In genomic region chr3:150129181-150129580, GRCh38 we compare ENCODE assay signal across 21 cellular contexts.
A peak's percentile ranks its signal among the peaks of the same experiment; 100 is the strongest.
DNase-seq lines count a peak whose midpoint lies in the region; ATAC-seq and TF ChIP-seq lines count a peak whose summit lies in the region.
"Had no signal": no experiment of that assay in that cellular context is flagged by ENCODE, and none has a peak within 500 bp of the region (broad histone marks: within the 10 kb centered on the region; RNA-seq: fewer than 3 reads in every experiment).

No MANE protein-coding gene starts in this region.

- ATAC-seq in left colon = no peak
- ATAC-seq in omental fat pad (ENCODE audit: low FRiP score) = no peak
- ATAC-seq: CD8-positive, alpha-beta T cell; GM12878 had no signal

- no peak for TF ChIP-seq CTCF in choroid plexus epithelial cell (conservative IDR thresholded peaks at IDR 0.05; ENCODE audit: low read depth, low read length)
- no peak for TF ChIP-seq CTCF in omental fat pad (IDR thresholded peaks at IDR 0.05)

- DNase-seq in COLO829 (ENCODE audit: low spot score) (peak; percentile 62), choroid plexus epithelial cell (ENCODE audit: low read depth) (peak; percentile 50), globus pallidus (ENCODE audit: low spot score) (peak; percentile 22), skeletal muscle cell (ENCODE audit: low read depth) (peak; percentile 43), posterior vena cava (ENCODE audit: low spot score) (no peak), left colon (no peak), omental fat pad (ENCODE audit: low spot score) (no peak)
- DNase-seq: CD8-positive, alpha-beta T cell; DMS 273 treated with DMSO at 0.1 percent for 48 hours; DMS79; EL; GDM1; H7; KG1; MM.1S; NCI-H2029; NCI-H446 treated with DMSO at 0.1 percent for 48 hours; NCI-H526; Right ventricle myocardium superior; RPMI8226 had no signal

- intact Hi-C loops in posterior vena cava (cut with DNase I) (no loop called here), left colon (cut with DNase I, micrococcal nuclease) (no loop called here)

- H3K4me3 ChIP-seq in choroid plexus epithelial cell (ENCODE audit: low read depth, low read length) = no peak overlapping the region
- H3K4me3 ChIP-seq in skeletal muscle cell (ENCODE audit: low read depth, low read length) = no peak overlapping the region
- H3K4me3 ChIP-seq: GM12878 had no signal

Comparison
In these comparisons a context has a peak if more than half of its experiments do, and no peak if none do; other contexts are left out.
1. DNase-seq: peak in COLO829 (single experiment), choroid plexus epithelial cell (single experiment), globus pallidus (single experiment) and skeletal muscle cell (single experiment); none in posterior vena cava (single experiment), left colon (0 of 2) and omental fat pad (single experiment).